Comparison of ENCODE assay signal across 11 cellular contexts in the genomic region with DNA sequence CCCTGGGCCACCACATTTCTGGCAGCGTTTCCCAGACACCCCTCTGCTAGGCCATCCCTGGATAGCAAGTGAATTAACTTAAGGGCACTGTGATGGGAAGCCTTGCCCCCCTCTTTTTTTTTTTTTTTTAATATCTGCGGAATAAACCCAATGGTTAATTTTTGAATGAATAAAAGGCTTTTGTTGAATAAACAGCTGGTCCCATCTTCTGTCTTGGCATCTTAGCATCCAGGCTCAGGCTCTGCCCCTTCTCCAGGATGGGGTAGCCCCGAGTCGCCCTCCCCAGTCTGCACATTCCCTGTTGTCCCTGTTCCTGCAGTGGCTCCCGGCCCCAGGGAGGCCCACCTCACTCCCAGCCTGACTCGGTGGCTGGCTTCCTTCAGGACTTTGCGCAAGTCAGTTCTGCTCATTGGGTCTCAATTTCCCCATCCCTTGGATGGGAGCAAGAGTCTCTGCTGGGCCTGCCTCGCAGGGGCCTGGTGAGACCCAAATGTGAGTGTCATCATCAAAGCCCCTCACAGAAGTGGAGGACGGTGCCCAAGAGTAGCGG. TPM values are rescaled to one million over a fixed set of nuclear protein-coding genes. Genes with fewer than 3 reads are reported as not detected.
A peak's percentile ranks its signal among the peaks of the same experiment; 100 is the strongest.
DNase-seq lines count a peak whose midpoint lies in the region; ATAC-seq and TF ChIP-seq lines count a peak whose summit lies in the region.
"Had no signal": no experiment of that assay in that cellular context is flagged by ENCODE, and none has a peak within 500 bp of the region (broad histone marks: within the 10 kb centered on the region; RNA-seq: fewer than 3 reads in every experiment).

No MANE protein-coding gene starts in this region.

- CTCF ChIA-PET in PC-3 (lab: Charles Lee): no interaction called here

- no peak overlapping the region for H3K9ac ChIP-seq in PC-3 (ENCODE audit: low read length)
- H3K9ac ChIP-seq in rectal smooth muscle tissue (ENCODE audit: low read length): no peak overlapping the region

- no peaks in the 10 kb centered on the region for H3K36me3 ChIP-seq in PC-3 (ENCODE audit: low read depth, low read length)
- peaks cover 0 to 23% (median 11%) of the 10 kb centered on the region in 4 donors for H3K36me3 ChIP-seq in esophagus muscularis mucosa
- no peaks in the 10 kb centered on the region for H3K36me3 ChIP-seq in rectal smooth muscle tissue (ENCODE audit: control insufficient read depth, insufficient read depth, low read length)

- no peaks in the 10 kb centered on the region for H3K9me3 ChIP-seq in PC-3 (ENCODE audit: low read length)
- H3K9me3 ChIP-seq in esophagus muscularis mucosa: no peaks in the 10 kb centered on the region

- H3K27me3 ChIP-seq in PC-3 (ENCODE audit: low read length) (no peaks in the 10 kb centered on the region), esophagus muscularis mucosa (no peaks in the 10 kb centered on the region), rectal smooth muscle tissue (ENCODE audit: control insufficient read depth, insufficient read depth, low read length) (no peaks in the 10 kb centered on the region)

- TF ChIP-seq CTCF in PC-3 (conservative IDR thresholded peaks at IDR 0.05; ENCODE audit: low read depth, low read length) (peak; percentile 41; the same call in 1 of the 2 replicates), esophagus muscularis mucosa (IDR thresholded peaks at IDR 0.05) (no peak)

- H3F3A ChIP-seq in PC-3 (ENCODE audit: low read length, unreplicated experiment): no peaks in the 10 kb centered on the region

- in situ Hi-C loops in Caki2 (cut with HindIII; ENCODE audit: low pct_unique_long_range_greater_than_20kb, low sequenced_read_pairs): no loop called here

- H3K27ac ChIP-seq in PC-3 (ENCODE audit: low read length) (no peak overlapping the region), esophagus muscularis mucosa (replicated peaks in 1 of 4) (peak overlapping the region; percentile 76 to 84 (median 80)), rectal smooth muscle tissue (ENCODE audit: low read depth, low read length) (peak overlapping the region; percentile 80)

- H2AFZ ChIP-seq in PC-3 (ENCODE audit: low read length): no peak overlapping the region

- H3K4me2 ChIP-seq in PC-3 (ENCODE audit: low read length): no peak overlapping the region

- no peak overlapping the region for H3K4me3 ChIP-seq in PC-3 (ENCODE audit: low read length)
- H3K4me3 ChIP-seq in esophagus muscularis mucosa: peak overlapping the region in 3 of 4 donors; percentile 18 to 40 (median 22)
- H3K4me3 ChIP-seq in rectal smooth muscle tissue (ENCODE audit: low read length): no peak overlapping the region

- intact Hi-C loops in PC-3 (cut with micrococcal nuclease) (no loop called here), esophagus muscularis mucosa (cut with DNase I) (loop anchor here (2.0 to 5.0 kb wide), 3 partner anchors 64 to 349 kb away; a partner anchor contains a TSS)

- H3K9me2 ChIP-seq in PC-3 (replicated peaks; ENCODE audit: low read length): no peaks in the 10 kb centered on the region

- TF ChIP-seq EP300 in esophagus muscularis mucosa (IDR thresholded peaks at IDR 0.05): no peak

- no TSS peak for BruUV-seq in PC-3 (replicated peaks; lab: Mats Ljungman, UMichigan)

- no peaks in the 10 kb centered on the region for H3K79me2 ChIP-seq in PC-3 (ENCODE audit: low read length)

- ATAC-seq in PC-3: no peak
- no peak for ATAC-seq in left lobe of liver
- ATAC-seq in HG03378 (IDR thresholded peaks at IDR 0.05; ENCODE audit: unreplicated experiment): no peak

- POLR2A ChIA-PET in PC-3 (lab: Charles Lee; ENCODE audit: unreplicated experiment): no interaction called here

- TF ChIP-seq POLR2A in esophagus muscularis mucosa (IDR thresholded peaks at IDR 0.05; ENCODE audit: low read depth): no peak

- DNase-seq in Caki2 (ENCODE audit: low read depth): peak; percentile 27
- no peak for DNase-seq in PC-3
- DNase-seq in esophagus muscularis mucosa (ENCODE audit: extremely low spot score): no peak
- no peak for DNase-seq in left lobe of liver (ENCODE audit: low spot score)
- DNase-seq in HuH-7 (ENCODE audit: low spot score): no peak
- DNase-seq in anterior cingulate cortex (lab: John Stamatoyannopoulos, UW): no peak
- DNase-seq: NCI-H2081 treated with DMSO at 0.1 percent for 48 hours had no signal

- no peaks in the 10 kb centered on the region for H4K20me1 ChIP-seq in PC-3 (ENCODE audit: low read length)

- no peaks in the 10 kb centered on the region for H3K4me1 ChIP-seq in PC-3 (ENCODE audit: insufficient read depth, low read length)
- H3K4me1 ChIP-seq in esophagus muscularis mucosa: peaks cover 11 to 46% (median 44%) of the 10 kb centered on the region in 4 donors
- peaks cover 29% of the 10 kb centered on the region for H3K4me1 ChIP-seq in rectal smooth muscle tissue (ENCODE audit: control insufficient read depth, insufficient read depth, low read length)

- WGBS in esophagus muscularis mucosa: 55% methylated on average over 10 of the region's 10 CpGs

RNA-seq across cellular contexts. Expression of a gene that starts 29.0 kb away (rescaled TPM):
- not detected in 2 replicates for total RNA-seq in Caki2 (2014; rRNA removed; shearing (Covaris generic); ENCODE audit: low replicate concordance)
- 0.11 and 0.35 TPM in 2 replicates for total RNA-seq in PC-3 (2014; rRNA removed)
- total RNA-seq in esophagus muscularis mucosa: 10 to 100 TPM in 3 of 4 donors, 1 to 10 TPM in 1; 9.1 to 38.6 (median 12.5) TPM
- total RNA-seq in left lobe of liver: 3.0 TPM
- total RNA-seq: CD4-positive, alpha-beta memory T cell; occipital lobe had no signal

Comparison
In these comparisons a context has a peak if more than half of its experiments do, and no peak if none do; other contexts are left out.
1. H3K4me3 ChIP-seq: peak in esophagus muscularis mucosa (3 of 4); none in PC-3 (single experiment) and rectal smooth muscle tissue (single experiment).